In genomic region chr12:52250048-52250990, GRCh38 we compare ENCODE assay signal across 13 cellular contexts. TPM values are rescaled to one million over a fixed set of nuclear protein-coding genes. Genes with fewer than 3 reads are reported as not detected.
DNase-seq lines count a peak whose midpoint lies in the region; ATAC-seq and TF ChIP-seq lines count a peak whose summit lies in the region.
"Had no signal": no experiment of that assay in that cellular context is flagged by ENCODE, and none has a peak within 500 bp of the region (broad histone marks: within the 10 kb centered on the region; RNA-seq: fewer than 3 reads in every experiment).

No MANE protein-coding gene starts in this region.

- H3K4me1 Mint-ChIP-seq in T-helper 1 cell treated with Interleukin-12 subunit alpha and Interleukin-12 subunit beta and Interleukin-4 antibody, amounts not matched to agents 30 μg/mL and 1 μg/mL, for 36 hours (ENCODE audit: low read depth) = peaks cover 66% of the 10 kb centered on the region
- H3K4me1 Mint-ChIP-seq in glutamatergic neuron (ENCODE audit: low read depth, unreplicated experiment) (peaks cover 8% of the 10 kb centered on the region), HFFc6 (ENCODE audit: low read depth) (peaks cover 39% of the 10 kb centered on the region)

- H3K79me2 ChIP-seq in osteoblast (ENCODE audit: insufficient read depth, low read length) = no peaks in the 10 kb centered on the region

- H2AFZ ChIP-seq in osteoblast (ENCODE audit: low read length) = no peak overlapping the region

- H3K27ac Mint-ChIP-seq in T-helper 1 cell treated with Interleukin-12 subunit alpha and Interleukin-12 subunit beta and Interleukin-4 antibody, amounts not matched to agents 30 μg/mL and 1 μg/mL, for 36 hours = peak overlapping the region; percentile 85
- no peak overlapping the region for H3K27ac Mint-ChIP-seq in glutamatergic neuron (ENCODE audit: unreplicated experiment)
- no peak overlapping the region for H3K27ac Mint-ChIP-seq in HFFc6
- H3K27ac Mint-ChIP-seq: CD8-positive, alpha-beta T cell had no signal

- peak overlapping the region; percentile 67 for H3K4me3 Mint-ChIP-seq in T-helper 1 cell treated with Interleukin-12 subunit alpha and Interleukin-12 subunit beta and Interleukin-4 antibody, amounts not matched to agents 30 μg/mL and 1 μg/mL, for 36 hours
- H3K4me3 Mint-ChIP-seq in glutamatergic neuron (ENCODE audit: unreplicated experiment) (peak overlapping the region; percentile 77), HFFc6 (no peak overlapping the region)
- H3K4me3 Mint-ChIP-seq: CD8-positive, alpha-beta T cell had no signal

- peak overlapping the region; percentile 13 for H3K9ac ChIP-seq in NT2/D1 (ENCODE audit: insufficient read length, low read depth)

- DNase-seq in T-helper 1 cell (no peak), NT2/D1 (ENCODE audit: low read depth, low spot score) (no peak), glutamatergic neuron (peak; percentile 75), osteoblast (ENCODE audit: insufficient read length, low spot score, missing footprints) (no peak), HFFc6 (no peak)
- DNase-seq in effector CD4-positive, alpha-beta T cell = no peak
- DNase-seq: activated CD4-positive, alpha-beta T cell treated with anti-CD3 and anti-CD28 coated beads for 4 hours; CD8-positive, alpha-beta T cell; NCI-H2171 had no signal

- H3K4me3 ChIP-seq in NT2/D1 (ENCODE audit: insufficient read length, low read depth) (no peak overlapping the region), osteoblast (ENCODE audit: insufficient read depth, low read length) (no peak overlapping the region)

- H3K27me3 ChIP-seq in NT2/D1 (ENCODE audit: insufficient read depth, insufficient read length) (no peaks in the 10 kb centered on the region), osteoblast (ENCODE audit: insufficient read depth, low read length) (peaks cover 4% of the 10 kb centered on the region)

- H3K36me3 ChIP-seq in NT2/D1 (ENCODE audit: insufficient read depth, insufficient read length, low read length) (peaks cover 4% of the 10 kb centered on the region), osteoblast (ENCODE audit: insufficient read depth, low read length) (no peaks in the 10 kb centered on the region)

- H3K27ac ChIP-seq in osteoblast (ENCODE audit: low read depth, low read length) = no peak overlapping the region
- H3K27ac ChIP-seq: 22Rv1 had no signal

- no peaks in the 10 kb centered on the region for H3K9me3 Mint-ChIP-seq in T-helper 1 cell treated with Interleukin-12 subunit alpha and Interleukin-12 subunit beta and Interleukin-4 antibody, amounts not matched to agents 30 μg/mL and 1 μg/mL, for 36 hours
- H3K9me3 Mint-ChIP-seq in glutamatergic neuron (ENCODE audit: unreplicated experiment) (peaks cover 8% of the 10 kb centered on the region), HFFc6 (no peaks in the 10 kb centered on the region)
- H3K9me3 Mint-ChIP-seq: CD8-positive, alpha-beta T cell; naive thymus-derived CD8-positive, alpha-beta T cell had no signal

- H3K4me2 ChIP-seq in osteoblast (ENCODE audit: insufficient read depth, low read length) = peak overlapping the region; percentile 34

- H3K36me3 Mint-ChIP-seq in T-helper 1 cell treated with Interleukin-12 subunit alpha and Interleukin-12 subunit beta and Interleukin-4 antibody, amounts not matched to agents 30 μg/mL and 1 μg/mL, for 36 hours (ENCODE audit: low read depth) = peaks cover 63% of the 10 kb centered on the region
- H3K36me3 Mint-ChIP-seq in glutamatergic neuron (ENCODE audit: unreplicated experiment) (no peaks in the 10 kb centered on the region), HFFc6 (ENCODE audit: low read depth) (no peaks in the 10 kb centered on the region; the same call in 1 of the 2 replicates)
- H3K36me3 Mint-ChIP-seq: CD8-positive, alpha-beta T cell; naive thymus-derived CD8-positive, alpha-beta T cell had no signal

- peaks cover 13% of the 10 kb centered on the region for H3K27me3 Mint-ChIP-seq in T-helper 1 cell treated with Interleukin-12 subunit alpha and Interleukin-12 subunit beta and Interleukin-4 antibody, amounts not matched to agents 30 μg/mL and 1 μg/mL, for 36 hours (ENCODE audit: low read depth)
- H3K27me3 Mint-ChIP-seq in glutamatergic neuron (ENCODE audit: unreplicated experiment) = peaks cover 18% of the 10 kb centered on the region
- H3K27me3 Mint-ChIP-seq in HFFc6 (ENCODE audit: insufficient read depth) = peaks cover 9% of the 10 kb centered on the region

- TF ChIP-seq CTCF in glutamatergic neuron (IDR thresholded peaks at IDR 0.05; ENCODE audit: partially characterized antibody, unreplicated experiment) (peak; percentile 44), osteoblast (IDR thresholded peaks at IDR 0.05; ENCODE audit: extremely low read depth, low read depth, low read length) (no peak), HFFc6 (IDR thresholded peaks at IDR 0.05) (no peak)

- no peak for ATAC-seq in HG02981 (IDR thresholded peaks at IDR 0.05; ENCODE audit: unreplicated experiment)
- ATAC-seq: CD8-positive, alpha-beta T cell; naive thymus-derived CD8-positive, alpha-beta T cell had no signal

- no peaks in the 10 kb centered on the region for H3K9me3 ChIP-seq in NT2/D1 (ENCODE audit: insufficient read depth, low read length)
- H3K9me3 ChIP-seq in osteoblast (ENCODE audit: low read depth, low read length) = no peaks in the 10 kb centered on the region

- no peaks in the 10 kb centered on the region for H4K20me1 ChIP-seq in osteoblast (ENCODE audit: insufficient read depth, low read length)

- peaks cover 30% of the 10 kb centered on the region for H3K4me1 ChIP-seq in NT2/D1 (ENCODE audit: insufficient read depth, insufficient read length)
- H3K4me1 ChIP-seq in osteoblast (ENCODE audit: insufficient read depth, low read length) = peaks cover 26% of the 10 kb centered on the region

RNA-seq across cellular contexts. Expression of gene KRT7, which starts 17.3 kb away (rescaled TPM):
- total RNA-seq in glutamatergic neuron (ENCODE audit: unreplicated experiment) (not detected), osteoblast (20.9 and 27.9 TPM in 2 replicates)
- total RNA-seq in HFFc6 (2021; fragmentation: NEBNext Ultra II Directional; extraction: Animal tissue kit (Norgen Biotek cat#: 25700)) = 100 to 1,000 TPM in 2 of 6 experiments, 10 to 100 TPM in 4; 62.7 to 379 (median 67.5) TPM
- total RNA-seq: CD8-positive, alpha-beta T cell; naive thymus-derived CD8-positive, alpha-beta T cell had no signal

RNA-seq across cellular contexts. Expression of gene KRT86, which starts 24.1 kb away (rescaled TPM):
- total RNA-seq in glutamatergic neuron (ENCODE audit: unreplicated experiment) (not detected), osteoblast (under 0.01 and 0.36 TPM in 2 replicates)
- total RNA-seq in HFFc6 (2021; fragmentation: NEBNext Ultra II Directional; extraction: Animal tissue kit (Norgen Biotek cat#: 25700)) = under 1 TPM in 5 of 6 experiments, not detected in 1; 0.15 to 0.26 (median 0.19) TPM
- total RNA-seq: naive thymus-derived CD8-positive, alpha-beta T cell had no signal

RNA-seq across cellular contexts. Expression of gene KRT81, which starts 41.0 kb away (rescaled TPM):
- not detected for total RNA-seq in glutamatergic neuron (ENCODE audit: unreplicated experiment)
- 0.29 TPM in 1 of 2 replicates, not detected in the other for total RNA-seq in osteoblast
- under 1 TPM; 0.34 to 0.84 (median 0.70) TPM for total RNA-seq in HFFc6 (2021; fragmentation: NEBNext Ultra II Directional; extraction: Animal tissue kit (Norgen Biotek cat#: 25700))
- total RNA-seq: CD8-positive, alpha-beta T cell; naive thymus-derived CD8-positive, alpha-beta T cell had no signal

RNA-seq across cellular contexts. Expression of gene KRT80, which starts 58.5 kb away (rescaled TPM):
- total RNA-seq in glutamatergic neuron (ENCODE audit: unreplicated experiment) (not detected), osteoblast (0.59 and 0.72 TPM in 2 replicates)
- 1 to 10 TPM; 2.3 to 3.7 (median 2.8) TPM for total RNA-seq in HFFc6 (2021; fragmentation: NEBNext Ultra II Directional; extraction: Animal tissue kit (Norgen Biotek cat#: 25700))
- total RNA-seq: CD8-positive, alpha-beta T cell; naive thymus-derived CD8-positive, alpha-beta T cell had no signal

Comparison
In these comparisons a context has a peak if more than half of its experiments do, and no peak if none do; other contexts are left out.
1. RNA of gene KRT7, which starts 17.3 kb away (total RNA-seq): 62.7 to 379 TPM in HFFc6 and 20.9 to 27.9 TPM in osteoblast; not detected in glutamatergic neuron (single experiment); every median in the first group is over 10 times any median in the second.